In genomic region chr12:124403273-124403672, GRCh38 we compare ENCODE assay signal across 1 cellular context.
TF ChIP-seq lines count a peak whose summit lies in the region.

No MANE protein-coding gene starts in this region.

TF ChIP-seq in GM23338, 12 proteins besides CTCF, POLR2A, EP300 and RAD21 (continued from another document):
- TF ChIP-seq, protein P1, sequence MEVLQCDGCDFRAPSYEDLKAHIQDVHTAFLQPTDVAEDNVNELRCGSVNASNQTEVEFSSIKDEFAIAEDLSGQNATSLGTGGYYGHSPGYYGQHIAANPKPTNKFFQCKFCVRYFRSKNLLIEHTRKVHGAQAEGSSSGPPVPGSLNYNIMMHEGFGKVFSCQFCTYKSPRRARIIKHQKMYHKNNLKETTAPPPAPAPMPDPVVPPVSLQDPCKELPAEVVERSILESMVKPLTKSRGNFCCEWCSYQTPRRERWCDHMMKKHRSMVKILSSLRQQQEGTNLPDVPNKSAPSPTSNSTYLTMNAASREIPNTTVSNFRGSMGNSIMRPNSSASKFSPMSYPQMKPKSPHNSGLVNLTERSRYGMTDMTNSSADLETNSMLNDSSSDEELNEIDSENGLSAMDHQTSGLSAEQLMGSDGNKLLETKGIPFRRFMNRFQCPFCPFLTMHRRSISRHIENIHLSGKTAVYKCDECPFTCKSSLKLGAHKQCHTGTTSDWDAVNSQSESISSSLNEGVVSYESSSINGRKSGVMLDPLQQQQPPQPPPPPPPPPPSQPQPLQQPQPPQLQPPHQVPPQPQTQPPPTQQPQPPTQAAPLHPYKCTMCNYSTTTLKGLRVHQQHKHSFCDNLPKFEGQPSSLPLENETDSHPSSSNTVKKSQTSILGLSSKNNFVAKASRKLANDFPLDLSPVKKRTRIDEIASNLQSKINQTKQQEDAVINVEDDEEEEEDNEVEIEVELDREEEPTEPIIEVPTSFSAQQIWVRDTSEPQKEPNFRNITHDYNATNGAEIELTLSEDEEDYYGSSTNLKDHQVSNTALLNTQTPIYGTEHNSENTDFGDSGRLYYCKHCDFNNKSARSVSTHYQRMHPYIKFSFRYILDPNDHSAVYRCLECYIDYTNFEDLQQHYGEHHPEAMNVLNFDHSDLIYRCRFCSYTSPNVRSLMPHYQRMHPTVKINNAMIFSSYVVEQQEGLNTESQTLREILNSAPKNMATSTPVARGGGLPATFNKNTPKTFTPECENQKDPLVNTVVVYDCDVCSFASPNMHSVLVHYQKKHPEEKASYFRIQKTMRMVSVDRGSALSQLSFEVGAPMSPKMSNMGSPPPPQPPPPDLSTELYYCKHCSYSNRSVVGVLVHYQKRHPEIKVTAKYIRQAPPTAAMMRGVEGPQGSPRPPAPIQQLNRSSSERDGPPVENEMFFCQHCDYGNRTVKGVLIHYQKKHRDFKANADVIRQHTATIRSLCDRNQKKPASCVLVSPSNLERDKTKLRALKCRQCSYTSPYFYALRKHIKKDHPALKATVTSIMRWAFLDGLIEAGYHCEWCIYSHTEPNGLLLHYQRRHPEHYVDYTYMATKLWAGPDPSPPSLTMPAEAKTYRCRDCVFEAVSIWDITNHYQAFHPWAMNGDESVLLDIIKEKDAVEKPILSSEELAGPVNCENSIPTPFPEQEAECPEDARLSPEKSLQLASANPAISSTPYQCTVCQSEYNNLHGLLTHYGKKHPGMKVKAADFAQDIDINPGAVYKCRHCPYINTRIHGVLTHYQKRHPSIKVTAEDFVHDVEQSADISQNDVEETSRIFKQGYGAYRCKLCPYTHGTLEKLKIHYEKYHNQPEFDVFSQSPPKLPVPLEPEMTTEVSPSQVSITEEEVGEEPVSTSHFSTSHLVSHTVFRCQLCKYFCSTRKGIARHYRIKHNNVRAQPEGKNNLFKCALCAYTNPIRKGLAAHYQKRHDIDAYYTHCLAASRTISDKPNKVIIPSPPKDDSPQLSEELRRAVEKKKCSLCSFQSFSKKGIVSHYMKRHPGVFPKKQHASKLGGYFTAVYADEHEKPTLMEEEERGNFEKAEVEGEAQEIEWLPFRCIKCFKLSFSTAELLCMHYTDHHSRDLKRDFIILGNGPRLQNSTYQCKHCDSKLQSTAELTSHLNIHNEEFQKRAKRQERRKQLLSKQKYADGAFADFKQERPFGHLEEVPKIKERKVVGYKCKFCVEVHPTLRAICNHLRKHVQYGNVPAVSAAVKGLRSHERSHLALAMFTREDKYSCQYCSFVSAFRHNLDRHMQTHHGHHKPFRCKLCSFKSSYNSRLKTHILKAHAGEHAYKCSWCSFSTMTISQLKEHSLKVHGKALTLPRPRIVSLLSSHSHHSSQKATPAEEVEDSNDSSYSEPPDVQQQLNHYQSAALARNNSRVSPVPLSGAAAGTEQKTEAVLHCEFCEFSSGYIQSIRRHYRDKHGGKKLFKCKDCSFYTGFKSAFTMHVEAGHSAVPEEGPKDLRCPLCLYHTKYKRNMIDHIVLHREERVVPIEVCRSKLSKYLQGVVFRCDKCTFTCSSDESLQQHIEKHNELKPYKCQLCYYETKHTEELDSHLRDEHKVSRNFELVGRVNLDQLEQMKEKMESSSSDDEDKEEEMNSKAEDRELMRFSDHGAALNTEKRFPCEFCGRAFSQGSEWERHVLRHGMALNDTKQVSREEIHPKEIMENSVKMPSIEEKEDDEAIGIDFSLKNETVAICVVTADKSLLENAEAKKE (CRISPR knock-in tag; IDR thresholded peaks at IDR 0.05) = no peak
- TF ChIP-seq, protein P2, sequence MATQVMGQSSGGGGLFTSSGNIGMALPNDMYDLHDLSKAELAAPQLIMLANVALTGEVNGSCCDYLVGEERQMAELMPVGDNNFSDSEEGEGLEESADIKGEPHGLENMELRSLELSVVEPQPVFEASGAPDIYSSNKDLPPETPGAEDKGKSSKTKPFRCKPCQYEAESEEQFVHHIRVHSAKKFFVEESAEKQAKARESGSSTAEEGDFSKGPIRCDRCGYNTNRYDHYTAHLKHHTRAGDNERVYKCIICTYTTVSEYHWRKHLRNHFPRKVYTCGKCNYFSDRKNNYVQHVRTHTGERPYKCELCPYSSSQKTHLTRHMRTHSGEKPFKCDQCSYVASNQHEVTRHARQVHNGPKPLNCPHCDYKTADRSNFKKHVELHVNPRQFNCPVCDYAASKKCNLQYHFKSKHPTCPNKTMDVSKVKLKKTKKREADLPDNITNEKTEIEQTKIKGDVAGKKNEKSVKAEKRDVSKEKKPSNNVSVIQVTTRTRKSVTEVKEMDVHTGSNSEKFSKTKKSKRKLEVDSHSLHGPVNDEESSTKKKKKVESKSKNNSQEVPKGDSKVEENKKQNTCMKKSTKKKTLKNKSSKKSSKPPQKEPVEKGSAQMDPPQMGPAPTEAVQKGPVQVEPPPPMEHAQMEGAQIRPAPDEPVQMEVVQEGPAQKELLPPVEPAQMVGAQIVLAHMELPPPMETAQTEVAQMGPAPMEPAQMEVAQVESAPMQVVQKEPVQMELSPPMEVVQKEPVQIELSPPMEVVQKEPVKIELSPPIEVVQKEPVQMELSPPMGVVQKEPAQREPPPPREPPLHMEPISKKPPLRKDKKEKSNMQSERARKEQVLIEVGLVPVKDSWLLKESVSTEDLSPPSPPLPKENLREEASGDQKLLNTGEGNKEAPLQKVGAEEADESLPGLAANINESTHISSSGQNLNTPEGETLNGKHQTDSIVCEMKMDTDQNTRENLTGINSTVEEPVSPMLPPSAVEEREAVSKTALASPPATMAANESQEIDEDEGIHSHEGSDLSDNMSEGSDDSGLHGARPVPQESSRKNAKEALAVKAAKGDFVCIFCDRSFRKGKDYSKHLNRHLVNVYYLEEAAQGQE (IDR thresholded peaks at IDR 0.05; ENCODE audit: unreplicated experiment) = no peak
- no peak for TF ChIP-seq ZNF114 (CRISPR knock-in tag; IDR thresholded peaks at IDR 0.05)
